In genomic region chr2:60882971-60883753, GRCh38 we compare ENCODE assay signal across 1 cellular context.
A peak's percentile ranks its signal among the peaks of the same experiment; 100 is the strongest.
TF ChIP-seq lines count a peak whose summit lies in the region.

No MANE protein-coding gene starts in this region.

TF ChIP-seq in K562, 482 proteins besides CTCF, POLR2A, EP300 and RAD21 (continued from another document):
- TF ChIP-seq, protein P1, sequence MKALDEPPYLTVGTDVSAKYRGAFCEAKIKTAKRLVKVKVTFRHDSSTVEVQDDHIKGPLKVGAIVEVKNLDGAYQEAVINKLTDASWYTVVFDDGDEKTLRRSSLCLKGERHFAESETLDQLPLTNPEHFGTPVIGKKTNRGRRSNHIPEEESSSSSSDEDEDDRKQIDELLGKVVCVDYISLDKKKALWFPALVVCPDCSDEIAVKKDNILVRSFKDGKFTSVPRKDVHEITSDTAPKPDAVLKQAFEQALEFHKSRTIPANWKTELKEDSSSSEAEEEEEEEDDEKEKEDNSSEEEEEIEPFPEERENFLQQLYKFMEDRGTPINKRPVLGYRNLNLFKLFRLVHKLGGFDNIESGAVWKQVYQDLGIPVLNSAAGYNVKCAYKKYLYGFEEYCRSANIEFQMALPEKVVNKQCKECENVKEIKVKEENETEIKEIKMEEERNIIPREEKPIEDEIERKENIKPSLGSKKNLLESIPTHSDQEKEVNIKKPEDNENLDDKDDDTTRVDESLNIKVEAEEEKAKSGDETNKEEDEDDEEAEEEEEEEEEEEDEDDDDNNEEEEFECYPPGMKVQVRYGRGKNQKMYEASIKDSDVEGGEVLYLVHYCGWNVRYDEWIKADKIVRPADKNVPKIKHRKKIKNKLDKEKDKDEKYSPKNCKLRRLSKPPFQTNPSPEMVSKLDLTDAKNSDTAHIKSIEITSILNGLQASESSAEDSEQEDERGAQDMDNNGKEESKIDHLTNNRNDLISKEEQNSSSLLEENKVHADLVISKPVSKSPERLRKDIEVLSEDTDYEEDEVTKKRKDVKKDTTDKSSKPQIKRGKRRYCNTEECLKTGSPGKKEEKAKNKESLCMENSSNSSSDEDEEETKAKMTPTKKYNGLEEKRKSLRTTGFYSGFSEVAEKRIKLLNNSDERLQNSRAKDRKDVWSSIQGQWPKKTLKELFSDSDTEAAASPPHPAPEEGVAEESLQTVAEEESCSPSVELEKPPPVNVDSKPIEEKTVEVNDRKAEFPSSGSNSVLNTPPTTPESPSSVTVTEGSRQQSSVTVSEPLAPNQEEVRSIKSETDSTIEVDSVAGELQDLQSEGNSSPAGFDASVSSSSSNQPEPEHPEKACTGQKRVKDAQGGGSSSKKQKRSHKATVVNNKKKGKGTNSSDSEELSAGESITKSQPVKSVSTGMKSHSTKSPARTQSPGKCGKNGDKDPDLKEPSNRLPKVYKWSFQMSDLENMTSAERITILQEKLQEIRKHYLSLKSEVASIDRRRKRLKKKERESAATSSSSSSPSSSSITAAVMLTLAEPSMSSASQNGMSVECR (CRISPR knock-in tag; IDR thresholded peaks at IDR 0.05) = no peak
- TF ChIP-seq CHD1 (IDR thresholded peaks at IDR 0.05; ENCODE audit: low read length) = peak; percentile 20
- TF ChIP-seq, protein P2, sequence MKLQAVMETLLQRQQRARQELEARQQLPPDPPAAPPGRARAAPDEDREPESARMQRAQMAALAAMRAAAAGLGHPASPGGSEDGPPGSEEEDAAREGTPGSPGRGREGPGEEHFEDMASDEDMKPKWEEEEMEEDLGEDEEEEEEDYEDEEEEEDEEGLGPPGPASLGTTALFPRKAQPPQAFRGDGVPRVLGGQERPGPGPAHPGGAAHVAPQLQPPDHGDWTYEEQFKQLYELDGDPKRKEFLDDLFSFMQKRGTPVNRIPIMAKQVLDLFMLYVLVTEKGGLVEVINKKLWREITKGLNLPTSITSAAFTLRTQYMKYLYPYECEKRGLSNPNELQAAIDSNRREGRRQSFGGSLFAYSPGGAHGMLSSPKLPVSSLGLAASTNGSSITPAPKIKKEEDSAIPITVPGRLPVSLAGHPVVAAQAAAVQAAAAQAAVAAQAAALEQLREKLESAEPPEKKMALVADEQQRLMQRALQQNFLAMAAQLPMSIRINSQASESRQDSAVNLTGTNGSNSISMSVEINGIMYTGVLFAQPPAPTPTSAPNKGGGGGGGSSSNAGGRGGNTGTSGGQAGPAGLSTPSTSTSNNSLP (IDR thresholded peaks at IDR 0.05; ENCODE audit: borderline replicate concordance, low read depth, low read length) = peak; percentile 10; the same call in 1 of the 2 replicates
- TF ChIP-seq ZNF274 (IDR thresholded peaks at IDR 0.05; ENCODE audit: borderline replicate concordance, low read depth, low read length) = no peak
- TF ChIP-seq, protein P3, sequence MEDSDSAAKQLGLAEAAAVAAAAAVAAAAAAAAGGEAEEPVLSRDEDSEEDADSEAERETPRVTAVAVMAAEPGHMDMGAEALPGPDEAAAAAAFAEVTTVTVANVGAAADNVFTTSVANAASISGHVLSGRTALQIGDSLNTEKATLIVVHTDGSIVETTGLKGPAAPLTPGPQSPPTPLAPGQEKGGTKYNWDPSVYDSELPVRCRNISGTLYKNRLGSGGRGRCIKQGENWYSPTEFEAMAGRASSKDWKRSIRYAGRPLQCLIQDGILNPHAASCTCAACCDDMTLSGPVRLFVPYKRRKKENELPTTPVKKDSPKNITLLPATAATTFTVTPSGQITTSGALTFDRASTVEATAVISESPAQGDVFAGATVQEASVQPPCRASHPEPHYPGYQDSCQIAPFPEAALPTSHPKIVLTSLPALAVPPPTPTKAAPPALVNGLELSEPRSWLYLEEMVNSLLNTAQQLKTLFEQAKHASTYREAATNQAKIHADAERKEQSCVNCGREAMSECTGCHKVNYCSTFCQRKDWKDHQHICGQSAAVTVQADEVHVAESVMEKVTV (CRISPR knock-in tag; IDR thresholded peaks at IDR 0.05) = 0 out of 2 replicates have a peak, but pooled peaks have one; percentile 11
- no peak for TF ChIP-seq NEUROD1 (IDR thresholded peaks at IDR 0.05; ENCODE audit: borderline replicate concordance, low read depth, low read length, partially characterized antibody)
- TF ChIP-seq, protein P4, sequence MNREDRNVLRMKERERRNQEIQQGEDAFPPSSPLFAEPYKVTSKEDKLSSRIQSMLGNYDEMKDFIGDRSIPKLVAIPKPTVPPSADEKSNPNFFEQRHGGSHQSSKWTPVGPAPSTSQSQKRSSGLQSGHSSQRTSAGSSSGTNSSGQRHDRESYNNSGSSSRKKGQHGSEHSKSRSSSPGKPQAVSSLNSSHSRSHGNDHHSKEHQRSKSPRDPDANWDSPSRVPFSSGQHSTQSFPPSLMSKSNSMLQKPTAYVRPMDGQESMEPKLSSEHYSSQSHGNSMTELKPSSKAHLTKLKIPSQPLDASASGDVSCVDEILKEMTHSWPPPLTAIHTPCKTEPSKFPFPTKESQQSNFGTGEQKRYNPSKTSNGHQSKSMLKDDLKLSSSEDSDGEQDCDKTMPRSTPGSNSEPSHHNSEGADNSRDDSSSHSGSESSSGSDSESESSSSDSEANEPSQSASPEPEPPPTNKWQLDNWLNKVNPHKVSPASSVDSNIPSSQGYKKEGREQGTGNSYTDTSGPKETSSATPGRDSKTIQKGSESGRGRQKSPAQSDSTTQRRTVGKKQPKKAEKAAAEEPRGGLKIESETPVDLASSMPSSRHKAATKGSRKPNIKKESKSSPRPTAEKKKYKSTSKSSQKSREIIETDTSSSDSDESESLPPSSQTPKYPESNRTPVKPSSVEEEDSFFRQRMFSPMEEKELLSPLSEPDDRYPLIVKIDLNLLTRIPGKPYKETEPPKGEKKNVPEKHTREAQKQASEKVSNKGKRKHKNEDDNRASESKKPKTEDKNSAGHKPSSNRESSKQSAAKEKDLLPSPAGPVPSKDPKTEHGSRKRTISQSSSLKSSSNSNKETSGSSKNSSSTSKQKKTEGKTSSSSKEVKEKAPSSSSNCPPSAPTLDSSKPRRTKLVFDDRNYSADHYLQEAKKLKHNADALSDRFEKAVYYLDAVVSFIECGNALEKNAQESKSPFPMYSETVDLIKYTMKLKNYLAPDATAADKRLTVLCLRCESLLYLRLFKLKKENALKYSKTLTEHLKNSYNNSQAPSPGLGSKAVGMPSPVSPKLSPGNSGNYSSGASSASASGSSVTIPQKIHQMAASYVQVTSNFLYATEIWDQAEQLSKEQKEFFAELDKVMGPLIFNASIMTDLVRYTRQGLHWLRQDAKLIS (CRISPR knock-in tag; IDR thresholded peaks at IDR 0.05) = 0 out of 2 replicates have a peak, but pooled peaks have one; percentile 28
- TF ChIP-seq RHOXF2B (CRISPR knock-in tag; conservative IDR thresholded peaks at IDR 0.05) = no peak
- TF ChIP-seq NFE2 (IDR thresholded peaks at IDR 0.05; ENCODE audit: low read depth) = no peak
- TF ChIP-seq ETV6 (IDR thresholded peaks at IDR 0.05; ENCODE audit: borderline replicate concordance in 1 of 2, low read depth in 2 of 2, low read length in 1 of 2) = no peak
- TF ChIP-seq ETV6 (CRISPR knock-in tag; IDR thresholded peaks at IDR 0.05; ENCODE audit: borderline replicate concordance) = no peak
- TF ChIP-seq ELF1 (tag; IDR thresholded peaks at IDR 0.05) = peak; percentile 24; the same call in 1 of the 2 replicates
- 0 out of 2 replicates have a peak, but pooled peaks have one; percentile 34 for TF ChIP-seq NCOR1 (IDR thresholded peaks at IDR 0.05)
- peak; percentile 10 for TF ChIP-seq DACH1 (IDR thresholded peaks at IDR 0.05; ENCODE audit: partially characterized antibody)
- peak; percentile 25; the same call in 1 of the 2 replicates for TF ChIP-seq SMARCE1 (IDR thresholded peaks at IDR 0.05)
- TF ChIP-seq KDM4B (IDR thresholded peaks at IDR 0.05; ENCODE audit: borderline replicate concordance in 2 of 2, low read depth in 1 of 2) = 0 out of 4 replicates have a peak, but pooled peaks of 1 of the 2 experiments have one; percentile 22
- TF ChIP-seq THRAP3 (IDR thresholded peaks at IDR 0.05; ENCODE audit: borderline replicate concordance) = 0 out of 2 replicates have a peak, but pooled peaks have one; percentile 43
- no peak for TF ChIP-seq CEBPB (tag; IDR thresholded peaks at IDR 0.05)
- TF ChIP-seq, protein P5, sequence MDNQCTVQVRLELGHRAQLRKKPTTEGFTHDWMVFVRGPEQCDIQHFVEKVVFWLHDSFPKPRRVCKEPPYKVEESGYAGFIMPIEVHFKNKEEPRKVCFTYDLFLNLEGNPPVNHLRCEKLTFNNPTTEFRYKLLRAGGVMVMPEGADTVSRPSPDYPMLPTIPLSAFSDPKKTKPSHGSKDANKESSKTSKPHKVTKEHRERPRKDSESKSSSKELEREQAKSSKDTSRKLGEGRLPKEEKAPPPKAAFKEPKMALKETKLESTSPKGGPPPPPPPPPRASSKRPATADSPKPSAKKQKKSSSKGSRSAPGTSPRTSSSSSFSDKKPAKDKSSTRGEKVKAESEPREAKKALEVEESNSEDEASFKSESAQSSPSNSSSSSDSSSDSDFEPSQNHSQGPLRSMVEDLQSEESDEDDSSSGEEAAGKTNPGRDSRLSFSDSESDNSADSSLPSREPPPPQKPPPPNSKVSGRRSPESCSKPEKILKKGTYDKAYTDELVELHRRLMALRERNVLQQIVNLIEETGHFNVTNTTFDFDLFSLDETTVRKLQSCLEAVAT (IDR thresholded peaks at IDR 0.05) = peak; percentile 18 to 49; a peak in 2 of 4 replicates
- TF ChIP-seq, protein P6, sequence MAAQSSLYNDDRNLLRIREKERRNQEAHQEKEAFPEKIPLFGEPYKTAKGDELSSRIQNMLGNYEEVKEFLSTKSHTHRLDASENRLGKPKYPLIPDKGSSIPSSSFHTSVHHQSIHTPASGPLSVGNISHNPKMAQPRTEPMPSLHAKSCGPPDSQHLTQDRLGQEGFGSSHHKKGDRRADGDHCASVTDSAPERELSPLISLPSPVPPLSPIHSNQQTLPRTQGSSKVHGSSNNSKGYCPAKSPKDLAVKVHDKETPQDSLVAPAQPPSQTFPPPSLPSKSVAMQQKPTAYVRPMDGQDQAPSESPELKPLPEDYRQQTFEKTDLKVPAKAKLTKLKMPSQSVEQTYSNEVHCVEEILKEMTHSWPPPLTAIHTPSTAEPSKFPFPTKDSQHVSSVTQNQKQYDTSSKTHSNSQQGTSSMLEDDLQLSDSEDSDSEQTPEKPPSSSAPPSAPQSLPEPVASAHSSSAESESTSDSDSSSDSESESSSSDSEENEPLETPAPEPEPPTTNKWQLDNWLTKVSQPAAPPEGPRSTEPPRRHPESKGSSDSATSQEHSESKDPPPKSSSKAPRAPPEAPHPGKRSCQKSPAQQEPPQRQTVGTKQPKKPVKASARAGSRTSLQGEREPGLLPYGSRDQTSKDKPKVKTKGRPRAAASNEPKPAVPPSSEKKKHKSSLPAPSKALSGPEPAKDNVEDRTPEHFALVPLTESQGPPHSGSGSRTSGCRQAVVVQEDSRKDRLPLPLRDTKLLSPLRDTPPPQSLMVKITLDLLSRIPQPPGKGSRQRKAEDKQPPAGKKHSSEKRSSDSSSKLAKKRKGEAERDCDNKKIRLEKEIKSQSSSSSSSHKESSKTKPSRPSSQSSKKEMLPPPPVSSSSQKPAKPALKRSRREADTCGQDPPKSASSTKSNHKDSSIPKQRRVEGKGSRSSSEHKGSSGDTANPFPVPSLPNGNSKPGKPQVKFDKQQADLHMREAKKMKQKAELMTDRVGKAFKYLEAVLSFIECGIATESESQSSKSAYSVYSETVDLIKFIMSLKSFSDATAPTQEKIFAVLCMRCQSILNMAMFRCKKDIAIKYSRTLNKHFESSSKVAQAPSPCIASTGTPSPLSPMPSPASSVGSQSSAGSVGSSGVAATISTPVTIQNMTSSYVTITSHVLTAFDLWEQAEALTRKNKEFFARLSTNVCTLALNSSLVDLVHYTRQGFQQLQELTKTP (IDR thresholded peaks at IDR 0.05; ENCODE audit: low read depth in 1 of 2, partially characterized antibody in 2 of 2) = peak in 1 of 2 experiments; percentile 25
